ENCODE assay signal across 26 cellular contexts in genomic region chr1:82177190-82177589, GRCh38.
DNase-seq lines count a peak whose midpoint lies in the region; ATAC-seq and TF ChIP-seq lines count a peak whose summit lies in the region.
"Had no signal": no experiment of that assay in that cellular context is flagged by ENCODE, and none has a peak within 500 bp of the region (broad histone marks: within the 10 kb centered on the region; RNA-seq: fewer than 3 reads in every experiment).

No MANE protein-coding gene starts in this region.

- no peaks in the 10 kb centered on the region for H3K36me3 Mint-ChIP-seq in MCF 10A (ENCODE audit: insufficient read depth, unreplicated experiment)
- H3K36me3 Mint-ChIP-seq: CD8-positive, alpha-beta T cell had no signal

- H3K27me3 ChIP-seq in breast epithelium (no peaks in the 10 kb centered on the region), hepatocyte (no peaks in the 10 kb centered on the region)
- H3K27me3 ChIP-seq: neutrophil, upper lobe of left lung had no signal

- no peak for TF ChIP-seq CTCF in MCF 10A (IDR thresholded peaks at IDR 0.05; ENCODE audit: unreplicated experiment)
- no peak for TF ChIP-seq CTCF in breast epithelium (IDR thresholded peaks at IDR 0.05)
- no peak for TF ChIP-seq CTCF in hepatocyte (IDR thresholded peaks at IDR 0.05; ENCODE audit: poor library complexity)

- intact Hi-C loops in MCF 10A (cut with micrococcal nuclease) (no loop called here), breast epithelium (cut with DNase I; ENCODE audit: low total_unique reads) (no loop called here)

- peaks cover 6% of the 10 kb centered on the region for H3K4me1 Mint-ChIP-seq in MCF 10A (ENCODE audit: insufficient read depth, unreplicated experiment)
- H3K4me1 Mint-ChIP-seq: T-helper 17 cell had no signal

- H3K27ac Mint-ChIP-seq in MCF 10A (ENCODE audit: low read depth, unreplicated experiment), result no peak overlapping the region
- H3K27ac Mint-ChIP-seq: activated naive CD4-positive, alpha-beta T cell treated with anti-CD3 and anti-CD28 coated beads for 36 hours; CD8-positive, alpha-beta T cell; progenitor cell of endocrine pancreas; T-helper 17 cell had no signal

- no peak overlapping the region for H3K27ac ChIP-seq in breast epithelium
- no peak overlapping the region for H3K27ac ChIP-seq in hepatocyte
- H3K27ac ChIP-seq: epithelial cell of prostate, neutrophil, upper lobe of left lung had no signal

- no peak overlapping the region for H3K4me2 ChIP-seq in hepatocyte
- H3K4me2 ChIP-seq: SK-N-SH had no signal

- TF ChIP-seq POLR2A in breast epithelium (IDR thresholded peaks at IDR 0.05), result no peak

- CTCF ChIA-PET in MCF 10A (lab: Yijun Ruan, JAX), result no interaction called here

- H3K4me3 Mint-ChIP-seq in MCF 10A (ENCODE audit: unreplicated experiment), result no peak overlapping the region
- H3K4me3 Mint-ChIP-seq: activated naive CD4-positive, alpha-beta T cell treated with anti-CD3 and anti-CD28 coated beads for 36 hours; CD8-positive, alpha-beta T cell; T-helper 17 cell had no signal

- H3K4me1 ChIP-seq in breast epithelium (no peaks in the 10 kb centered on the region), hepatocyte (ENCODE audit: insufficient read depth) (no peaks in the 10 kb centered on the region)
- H3K4me1 ChIP-seq: upper lobe of left lung had no signal

- no peak overlapping the region for H2AFZ ChIP-seq in hepatocyte

- no TSS peak for BruUV-seq in MCF 10A (replicated peaks; lab: Mats Ljungman, UMichigan)

- H3K9me3 ChIP-seq in breast epithelium (no peaks in the 10 kb centered on the region), hepatocyte (ENCODE audit: low read depth) (no peaks in the 10 kb centered on the region)
- H3K9me3 ChIP-seq: neutrophil, SK-N-SH, upper lobe of left lung had no signal

- H4K20me1 ChIP-seq in hepatocyte (ENCODE audit: insufficient read depth, poor library complexity, severe bottlenecking), result no peaks in the 10 kb centered on the region

- no peaks in the 10 kb centered on the region for H3K9me2 ChIP-seq in hepatocyte (replicated peaks; ENCODE audit: insufficient read depth)
- H3K9me2 ChIP-seq: SK-N-SH had no signal

- 87% methylated on average over 1 of the region's 1 CpG for WGBS in hepatocyte (ENCODE audit: low lambda C conversion rate, missing lambda C conversion rate)

- no peaks in the 10 kb centered on the region for H3K36me3 ChIP-seq in breast epithelium
- H3K36me3 ChIP-seq in hepatocyte (replicated peaks; ENCODE audit: insufficient read depth, low read depth), result no peaks in the 10 kb centered on the region
- H3K36me3 ChIP-seq: neutrophil, upper lobe of left lung had no signal

- DNase-seq in MCF 10A (ENCODE audit: unreplicated experiment) (peak; percentile 52), breast epithelium (ENCODE audit: low spot score in 2 of 2) (no peak), dermis blood vessel endothelial cell (peak; percentile 7), hepatocyte (ENCODE audit: low spot score) (peak; percentile 10), hepatic stellate cell (ENCODE audit: low spot score) (no peak), Ammon's horn (ENCODE audit: low spot score) (no peak)
- DNase-seq in activated T-cell treated with anti-CD3 and anti-CD28 coated beads, Interleukin-2, amount 50 U/mL, for 48 hours, result no peak
- DNase-seq: activated naive CD4-positive, alpha-beta T cell treated with anti-CD3 and anti-CD28 coated beads for 36 hours; activated T-cell treated with anti-CD3 and anti-CD28 coated beads, Interleukin-2, amount 50 U/mL, for 1 hour; AML-193; amygdala; CD8-positive, alpha-beta T cell; DMS79; left cardiac atrium; NCI-H1417 treated with DMSO at 0.1 percent for 48 hours; NCI-H2081 treated with DMSO at 0.1 percent for 48 hours; NCI-H82; SK-N-SH; stimulated activated CD4-positive, alpha-beta T cell treated with anti-CD3 and anti-CD28 coated beads, Interleukin-1b, Interleukin-23, amount 100 ng/mL, for 48 hours; substantia nigra; T-helper 17 cell; upper lobe of left lung had no signal

- no peak for ATAC-seq in GM21528 (IDR thresholded peaks at IDR 0.05; ENCODE audit: low FRiP score, unreplicated experiment)
- ATAC-seq: CD8-positive, alpha-beta T cell; left cardiac atrium; T-helper 17 cell had no signal

- POLR2A ChIA-PET in MCF 10A (lab: Yijun Ruan, JAX), result no interaction called here

- no peaks in the 10 kb centered on the region for H3K27me3 Mint-ChIP-seq in MCF 10A (ENCODE audit: insufficient read depth, unreplicated experiment)
- H3K27me3 Mint-ChIP-seq: progenitor cell of endocrine pancreas, T-helper 17 cell had no signal

- H3K9me3 Mint-ChIP-seq in MCF 10A (ENCODE audit: unreplicated experiment), result no peaks in the 10 kb centered on the region

- no peak overlapping the region for H3K4me3 ChIP-seq in breast epithelium
- no peak overlapping the region for H3K4me3 ChIP-seq in hepatocyte
- H3K4me3 ChIP-seq: upper lobe of left lung had no signal

- H3K79me2 ChIP-seq in hepatocyte, result no peaks in the 10 kb centered on the region

Comparison
In these comparisons a context has a peak if more than half of its experiments do, and no peak if none do; other contexts are left out.
1. DNase-seq: peak in MCF 10A (single experiment), dermis blood vessel endothelial cell (single experiment) and hepatocyte (single experiment); none in breast epithelium (0 of 2), hepatic stellate cell (single experiment), Ammon's horn (single experiment) and activated T-cell treated with anti-CD3 and anti-CD28 coated beads, Interleukin-2, amount 50 U/mL, for 48 hours (0 of 2).